Comparison of ENCODE assay signal across 8 cellular contexts in the genomic region with DNA sequence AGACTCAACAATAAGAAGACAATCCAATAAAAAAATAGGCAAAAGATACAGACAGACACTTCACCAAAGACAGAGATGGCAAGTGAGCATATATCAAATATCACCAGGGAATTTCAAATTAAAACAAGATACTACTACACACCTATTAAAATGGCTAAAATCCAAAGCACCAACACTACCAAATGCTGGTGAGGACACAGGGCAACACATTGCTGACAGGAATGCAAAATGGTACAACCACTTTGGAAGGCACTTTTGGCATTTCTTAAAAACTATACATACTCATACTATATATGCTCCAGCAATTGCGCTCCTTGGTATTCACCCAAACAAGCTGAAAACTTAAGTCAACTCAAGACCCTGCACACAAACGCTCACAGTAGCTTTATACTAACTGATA.
"Had no signal": no experiment of that assay in that cellular context is flagged by ENCODE, and none has a peak within 500 bp of the region (broad histone marks: within the 10 kb centered on the region; RNA-seq: fewer than 3 reads in every experiment).

No MANE protein-coding gene starts in this region.

- H3K4me3 ChIP-seq: K562 had no signal

- H3K4me3 Mint-ChIP-seq: IgD-negative memory B cell had no signal

- H3K9me3 Mint-ChIP-seq: IgD-negative memory B cell had no signal

- H3K4me2 ChIP-seq: KMS-11 had no signal

- FAIRE-seq: HTR-8/SVneo, K562 had no signal

- H3K27ac ChIP-seq: HL-60, KMS-11 had no signal

- H3K27me3 Mint-ChIP-seq: IgD-negative memory B cell had no signal

- DNase-seq: IMR-90, KBM-7, KG1 had no signal

- ATAC-seq: K562 had no signal

- H3K9ac ChIP-seq: KMS-11 had no signal
